In genomic region chr16:23914935-23915549, GRCh38 we compare ENCODE assay signal across 22 cellular contexts.
DNase-seq lines count a peak whose midpoint lies in the region; TF ChIP-seq lines count a peak whose summit lies in the region.
"Had no signal": no experiment of that assay in that cellular context is flagged by ENCODE, and none has a peak within 500 bp of the region (broad histone marks: within the 10 kb centered on the region; RNA-seq: fewer than 3 reads in every experiment).

No MANE protein-coding gene starts in this region.

- no peaks in the 10 kb centered on the region for H3K27me3 Mint-ChIP-seq in activated naive CD8-positive, alpha-beta T cell treated with anti-CD3 and anti-CD28 coated beads for 36 hours
- H3K27me3 Mint-ChIP-seq in MCF 10A (ENCODE audit: insufficient read depth, unreplicated experiment) = no peaks in the 10 kb centered on the region
- H3K27me3 Mint-ChIP-seq: activated naive CD8-positive, alpha-beta T cell; T-cell had no signal

- 53 to 74% methylated on average over 6 of the region's 6 CpGs for WGBS in sigmoid colon, 2 donors

- no peaks in the 10 kb centered on the region for H3K27me3 ChIP-seq in sigmoid colon
- H3K27me3 ChIP-seq: upper lobe of right lung had no signal

- CTCF ChIA-PET in MCF 10A (lab: Yijun Ruan, JAX) = no interaction called here

- no peak for TF ChIP-seq EP300 in sigmoid colon (IDR thresholded peaks at IDR 0.05)

- POLR2A ChIA-PET in MCF 10A (lab: Yijun Ruan, JAX) = no interaction called here

- no peaks in the 10 kb centered on the region for H3K36me3 ChIP-seq in sigmoid colon
- H3K36me3 ChIP-seq: upper lobe of right lung had no signal

- peak overlapping the region in 2 of 4 donors; percentile 7 to 12 for H3K4me3 ChIP-seq in sigmoid colon
- H3K4me3 ChIP-seq: upper lobe of right lung had no signal

- H3K27ac ChIP-seq in sigmoid colon = peak overlapping the region in 3 of 4 donors; percentile 79 to 82 (median 80)
- H3K27ac ChIP-seq: upper lobe of right lung had no signal

- no peak overlapping the region for H3K27ac Mint-ChIP-seq in activated naive CD8-positive, alpha-beta T cell treated with anti-CD3 and anti-CD28 coated beads for 36 hours
- H3K27ac Mint-ChIP-seq in MCF 10A (ENCODE audit: low read depth, unreplicated experiment) = no peak overlapping the region
- H3K27ac Mint-ChIP-seq: activated T-helper 1 cell treated with anti-CD3 and anti-CD28 coated beads, Interleukin-12 subunit alpha, Interleukin-12 subunit beta, Interleukin-2, Interleukin-4 antibody, amounts not matched to agents 30 ng/mL and 10 ng/mL and 1 ng/mL, durations not matched to agents 14 hours and 24 hours and 36 hours; mesothelial cell of epicardium had no signal

- H3K4me3 Mint-ChIP-seq in activated naive CD8-positive, alpha-beta T cell treated with anti-CD3 and anti-CD28 coated beads for 36 hours = no peak overlapping the region
- no peak overlapping the region for H3K4me3 Mint-ChIP-seq in MCF 10A (ENCODE audit: unreplicated experiment)
- H3K4me3 Mint-ChIP-seq: activated naive CD8-positive, alpha-beta T cell; activated T-helper 1 cell treated with anti-CD3 and anti-CD28 coated beads, Interleukin-12 subunit alpha, Interleukin-12 subunit beta, Interleukin-2, Interleukin-4 antibody, amounts not matched to agents 30 ng/mL and 10 ng/mL and 1 ng/mL, durations not matched to agents 14 hours and 24 hours and 36 hours; mesothelial cell of epicardium; T-cell had no signal

- no peaks in the 10 kb centered on the region for H3K9me3 ChIP-seq in sigmoid colon
- H3K9me3 ChIP-seq: upper lobe of right lung had no signal

- TF ChIP-seq POLR2A in sigmoid colon (IDR thresholded peaks at IDR 0.05) = no peak

- intact Hi-C loops in sigmoid colon (cut with DNase I) = loop anchor here (5.0 kb wide), 1 partner anchor 493 kb away; no protein-coding TSS in a partner anchor
- intact Hi-C loops in MCF 10A (cut with micrococcal nuclease) = no loop called here

- peaks cover 29% of the 10 kb centered on the region for H3K36me3 Mint-ChIP-seq in activated naive CD8-positive, alpha-beta T cell treated with anti-CD3 and anti-CD28 coated beads for 36 hours
- no peaks in the 10 kb centered on the region for H3K36me3 Mint-ChIP-seq in MCF 10A (ENCODE audit: insufficient read depth, unreplicated experiment)
- H3K36me3 Mint-ChIP-seq: mesothelial cell of epicardium had no signal

- H3K4me1 ChIP-seq in sigmoid colon = peaks cover 0 to 10% (median 0%) of the 10 kb centered on the region in 4 donors
- H3K4me1 ChIP-seq: upper lobe of right lung had no signal

- H3K9me3 Mint-ChIP-seq in activated naive CD8-positive, alpha-beta T cell treated with anti-CD3 and anti-CD28 coated beads for 36 hours = peaks cover 10% of the 10 kb centered on the region
- H3K9me3 Mint-ChIP-seq in MCF 10A (ENCODE audit: unreplicated experiment) = no peaks in the 10 kb centered on the region
- H3K9me3 Mint-ChIP-seq: mesothelial cell of epicardium, T-cell had no signal

- no TSS peak for BruUV-seq in MCF 10A (replicated peaks; lab: Mats Ljungman, UMichigan)

- H3K4me1 Mint-ChIP-seq in activated naive CD8-positive, alpha-beta T cell treated with anti-CD3 and anti-CD28 coated beads for 36 hours = peaks cover 38% of the 10 kb centered on the region
- no peaks in the 10 kb centered on the region for H3K4me1 Mint-ChIP-seq in MCF 10A (ENCODE audit: insufficient read depth, unreplicated experiment)
- H3K4me1 Mint-ChIP-seq: mesothelial cell of epicardium had no signal

- no peak for TF ChIP-seq CTCF in sigmoid colon (IDR thresholded peaks at IDR 0.05)
- no peak for TF ChIP-seq CTCF in MCF 10A (IDR thresholded peaks at IDR 0.05; ENCODE audit: unreplicated experiment)

- DNase-seq in DMS79 (lab: John Stamatoyannopoulos, UW) (peak; percentile 20), NCI-H1092 (lab: John Stamatoyannopoulos, UW) (peak; percentile 84), germinal center (ENCODE audit: low spot score) (peak; percentile 15), sigmoid colon (peak; percentile 73), MCF 10A (ENCODE audit: unreplicated experiment) (no peak), SW 1271 (lab: John Stamatoyannopoulos, UW) (no peak)
- no peak for DNase-seq in activated naive CD8-positive, alpha-beta T cell treated with anti-CD3 and anti-CD28 coated beads for 36 hours
- DNase-seq: activated CD4-positive, alpha-beta T cell treated with anti-CD3 and anti-CD28 coated beads for 48 hours; effector CD8-positive, alpha-beta T cell; GF-D8; IMR-90; MM.1S; NCI-H2029; NCI-H524; OCI-M1; Right ventricle myocardium superior; stimulated activated CD4-positive, alpha-beta T cell treated with anti-CD3 and anti-CD28 coated beads, Interleukin-4, amount 100 ng/mL, for 1 hour; T-cell; upper lobe of right lung had no signal

Comparison
In these comparisons a context has a peak if more than half of its experiments do, and no peak if none do; other contexts are left out.
1. DNase-seq: peak in DMS79 (single experiment), NCI-H1092 (single experiment), germinal center (single experiment) and sigmoid colon (single experiment); none in activated naive CD8-positive, alpha-beta T cell treated with anti-CD3 and anti-CD28 coated beads for 36 hours (single experiment), MCF 10A (single experiment) and SW 1271 (0 of 2).